31 cellular contexts compared by ENCODE assay signal in the genomic region with DNA sequence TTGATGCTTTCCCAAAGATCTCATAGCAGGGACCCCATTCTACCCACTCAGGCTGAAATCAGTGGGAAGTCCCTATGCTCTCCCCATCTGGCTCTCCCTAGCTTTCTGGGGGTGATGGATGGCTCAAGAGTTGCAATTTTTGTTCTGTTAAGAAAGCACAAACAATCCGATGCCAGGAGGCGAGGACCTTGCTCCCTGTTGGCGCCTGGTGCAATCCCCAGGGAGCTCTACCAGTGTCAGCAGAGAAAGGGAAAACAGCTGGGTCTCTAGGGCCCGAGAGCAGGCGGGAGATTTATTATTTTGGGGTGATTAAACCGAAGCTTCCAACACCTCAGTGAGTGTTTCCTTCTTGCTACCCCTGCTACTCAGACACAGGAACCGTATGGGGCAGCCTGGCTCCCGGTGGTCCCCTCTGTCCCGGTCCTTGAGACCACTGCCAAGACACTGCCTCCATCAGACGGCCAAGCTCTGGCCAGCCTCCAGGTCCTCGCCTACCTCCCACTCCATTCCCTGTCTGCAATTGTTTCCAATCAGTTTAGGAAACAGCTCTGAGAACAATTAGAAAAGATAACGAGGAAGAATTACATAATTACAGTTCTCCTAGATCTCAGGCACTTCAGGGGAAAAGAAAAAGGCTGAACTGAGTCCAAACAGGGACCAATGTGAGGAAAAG.
DNase-seq lines count a peak whose midpoint lies in the region; ATAC-seq and TF ChIP-seq lines count a peak whose summit lies in the region.
"Had no signal": no experiment of that assay in that cellular context is flagged by ENCODE, and none has a peak within 500 bp of the region (broad histone marks: within the 10 kb centered on the region; RNA-seq: fewer than 3 reads in every experiment).

No MANE protein-coding gene starts in this region.

- ATAC-seq in activated CD8-positive, alpha-beta T cell treated with anti-CD3 and anti-CD28 coated beads, Interleukin-2, amount 10 ng/mL, durations not matched to agents 7 days and 5 days = no peak
- ATAC-seq in activated CD8-positive, alpha-beta T cell treated with anti-CD3 and anti-CD28 coated beads for 36 hours = no peak
- ATAC-seq in left lobe of liver = peak; percentile 82
- ATAC-seq in stimulated activated naive B cell treated with anti-CD40 and anti-IgM and Interleukin-4, amounts not matched to agents 10 μg/mL and 1 μg/mL and 100 μg/mL, for 72 hours (replicated peaks) = no peak
- ATAC-seq: activated T-cell treated with anti-CD3 and anti-CD28 coated beads, Interleukin-2, amount 50 U/mL, for 4 hours; lower lobe of right lung; mucosa of descending colon; PC-3; Right ventricle myocardium inferior; sciatic nerve; stimulated activated naive CD8-positive, alpha-beta T cell treated with anti-CD3 and anti-CD28 coated beads, Interleukin-15, Interleukin-2, amounts not matched to agents 100 U/mL and 50 U/mL, for 24 hours had no signal

- H3K36me3 Mint-ChIP-seq in activated CD8-positive, alpha-beta T cell treated with anti-CD3 and anti-CD28 coated beads, Interleukin-2, amount 10 ng/mL, durations not matched to agents 7 days and 5 days (ENCODE audit: low read depth) = peaks cover 39% of the 10 kb centered on the region
- H3K36me3 Mint-ChIP-seq in activated CD8-positive, alpha-beta T cell treated with anti-CD3 and anti-CD28 coated beads for 36 hours (ENCODE audit: low read depth) = no peaks in the 10 kb centered on the region
- no peaks in the 10 kb centered on the region for H3K36me3 Mint-ChIP-seq in stimulated activated naive B cell treated with anti-CD40 and anti-IgM and Interleukin-4, amounts not matched to agents 10 μg/mL and 1 μg/mL and 100 μg/mL, for 72 hours
- H3K36me3 Mint-ChIP-seq: IgD-negative memory B cell had no signal

- H3K4me3 ChIP-seq in testis = no peak overlapping the region
- H3K4me3 ChIP-seq: lower lobe of right lung, mucosa of descending colon had no signal

- H3K27ac ChIP-seq in testis = no peak overlapping the region
- H3K27ac ChIP-seq: epithelial cell of prostate, lower lobe of right lung, parathyroid adenoma had no signal

- no peaks in the 10 kb centered on the region for H3K9me3 ChIP-seq in testis
- H3K9me3 ChIP-seq: lower lobe of right lung, mucosa of descending colon had no signal

- intact Hi-C loops in activated CD8-positive, alpha-beta T cell treated with anti-CD3 and anti-CD28 coated beads for 36 hours (cut with micrococcal nuclease) = no loop called here
- intact Hi-C loops in testis (cut with DNase I; ENCODE audit: low total_unique reads) = no loop called here

- no peaks in the 10 kb centered on the region for H3K27me3 ChIP-seq in testis

- peak overlapping the region; percentile 60 for H3K27ac Mint-ChIP-seq in activated CD8-positive, alpha-beta T cell treated with anti-CD3 and anti-CD28 coated beads, Interleukin-2, amount 10 ng/mL, durations not matched to agents 7 days and 5 days
- H3K27ac Mint-ChIP-seq in activated CD8-positive, alpha-beta T cell treated with anti-CD3 and anti-CD28 coated beads for 36 hours = no peak overlapping the region
- H3K27ac Mint-ChIP-seq in stimulated activated naive B cell treated with anti-CD40 and anti-IgM and Interleukin-4, amounts not matched to agents 10 μg/mL and 1 μg/mL and 100 μg/mL, for 72 hours = no peak overlapping the region
- H3K27ac Mint-ChIP-seq: B cell; T-helper 2 cell treated with Interferon-gamma antibody and Interleukin-4, amounts not matched to agents 5 μg/mL and 100 μg/mL, for 36 hours had no signal

- CTCF ChIA-PET in activated CD8-positive, alpha-beta T cell treated with anti-CD3 and anti-CD28 coated beads, Interleukin-2, amount 10 ng/mL, durations not matched to agents 7 days and 5 days (lab: Charles Lee) = interaction anchor here (4.6 kb wide), 2 partner anchors 34 to 152 kb away, joined by 19 to 20 read pairs; no protein-coding TSS in a partner anchor
- CTCF ChIA-PET in activated CD8-positive, alpha-beta T cell treated with anti-CD3 and anti-CD28 coated beads for 36 hours (lab: Charles Lee) = no interaction called here

- H3K36me3 ChIP-seq in testis (ENCODE audit: low read depth, missing control alignments) = no peaks in the 10 kb centered on the region
- H3K36me3 ChIP-seq: lower lobe of right lung had no signal

- TF ChIP-seq CTCF in activated CD8-positive, alpha-beta T cell treated with anti-CD3 and anti-CD28 coated beads for 36 hours (IDR thresholded peaks at IDR 0.05) = no peak
- no peak for TF ChIP-seq CTCF in testis (IDR thresholded peaks at IDR 0.05)

- TF ChIP-seq POLR2A in testis (IDR thresholded peaks at IDR 0.05) = no peak

- POLR2A ChIA-PET in activated CD8-positive, alpha-beta T cell treated with anti-CD3 and anti-CD28 coated beads, Interleukin-2, amount 10 ng/mL, durations not matched to agents 7 days and 5 days (lab: Charles Lee) = interaction anchor here (0.6 kb wide), 1 partner anchor 53 kb away, joined by 3 read pairs; no protein-coding TSS in a partner anchor
- POLR2A ChIA-PET in activated CD8-positive, alpha-beta T cell treated with anti-CD3 and anti-CD28 coated beads for 36 hours (lab: Charles Lee) = interaction anchor here (0.6 kb wide), 1 partner anchor 815 kb away, joined by 3 read pairs; no protein-coding TSS in a partner anchor

- WGBS in testis, 2 donors = 26 to 38% methylated on average over 12 of the region's 12 CpGs

- DNase-seq in activated CD8-positive, alpha-beta T cell treated with anti-CD3 and anti-CD28 coated beads, Interleukin-2, amount 10 ng/mL, durations not matched to agents 7 days and 5 days = no peak
- no peak for DNase-seq in activated CD8-positive, alpha-beta T cell treated with anti-CD3 and anti-CD28 coated beads for 36 hours
- DNase-seq in NCI-H2171 treated with DMSO at 0.1 percent for 48 hours (lab: John Stamatoyannopoulos, UW) (peak; percentile 79), left lobe of liver (ENCODE audit: low spot score) (peak; percentile 75), testis (peak; percentile 68), NCI-H1417 treated with DMSO at 0.1 percent for 48 hours (lab: John Stamatoyannopoulos, UW) (no peak), SIG-M5 treated with dmso at 0.1 percent for 504 hours (lab: John Stamatoyannopoulos, UW; ENCODE audit: unreplicated experiment) (no peak)
- no peak for DNase-seq in stimulated activated naive B cell treated with anti-CD40 and anti-IgM and Interleukin-4, amounts not matched to agents 10 μg/mL and 1 μg/mL and 100 μg/mL, for 72 hours
- DNase-seq: activated CD4-positive, alpha-beta T cell treated with anti-CD3 and anti-CD28 coated beads for 48 hours; activated T-cell treated with anti-CD3 and anti-CD28 coated beads, Interleukin-2, amount 50 U/mL, for 4 hours; COR-L47; DMS53; effector CD4-positive, alpha-beta T cell; glutamatergic neuron; islet precursor cell; lower lobe of right lung; mucosa of descending colon; NCI-H1105 treated with DMSO at 0.1 percent for 48 hours; NCI-H2081; NCI-H510A treated with DMSO at 0.1 percent for 48 hours; NK-92 treated with Interleukin-12 subunit alpha and Interleukin-12 subunit beta, amount 100 ng/mL, for 24 hours; PC-3; stimulated activated naive CD8-positive, alpha-beta T cell treated with anti-CD3 and anti-CD28 coated beads, Interleukin-15, Interleukin-2, amounts not matched to agents 100 U/mL and 50 U/mL, for 24 hours had no signal

- H3K4me3 Mint-ChIP-seq in activated CD8-positive, alpha-beta T cell treated with anti-CD3 and anti-CD28 coated beads, Interleukin-2, amount 10 ng/mL, durations not matched to agents 7 days and 5 days = no peak overlapping the region
- no peak overlapping the region for H3K4me3 Mint-ChIP-seq in activated CD8-positive, alpha-beta T cell treated with anti-CD3 and anti-CD28 coated beads for 36 hours
- H3K4me3 Mint-ChIP-seq in stimulated activated naive B cell treated with anti-CD40 and anti-IgM and Interleukin-4, amounts not matched to agents 10 μg/mL and 1 μg/mL and 100 μg/mL, for 72 hours = no peak overlapping the region
- H3K4me3 Mint-ChIP-seq: activated T-cell treated with anti-CD3 and anti-CD28 coated beads, Interleukin-2, amount 50 U/mL, for 4 hours; B cell; neural crest cell; T-helper 2 cell treated with Interferon-gamma antibody and Interleukin-4, amounts not matched to agents 5 μg/mL and 100 μg/mL, for 36 hours had no signal

- peaks cover 9% of the 10 kb centered on the region for H3K4me1 ChIP-seq in testis
- H3K4me1 ChIP-seq: lower lobe of right lung, parathyroid adenoma had no signal

- H3K27me3 Mint-ChIP-seq in activated CD8-positive, alpha-beta T cell treated with anti-CD3 and anti-CD28 coated beads, Interleukin-2, amount 10 ng/mL, durations not matched to agents 7 days and 5 days (ENCODE audit: low read depth) = no peaks in the 10 kb centered on the region
- H3K27me3 Mint-ChIP-seq in activated CD8-positive, alpha-beta T cell treated with anti-CD3 and anti-CD28 coated beads for 36 hours = no peaks in the 10 kb centered on the region
- no peaks in the 10 kb centered on the region for H3K27me3 Mint-ChIP-seq in stimulated activated naive B cell treated with anti-CD40 and anti-IgM and Interleukin-4, amounts not matched to agents 10 μg/mL and 1 μg/mL and 100 μg/mL, for 72 hours

- peaks cover 88% of the 10 kb centered on the region for H3K4me1 Mint-ChIP-seq in activated CD8-positive, alpha-beta T cell treated with anti-CD3 and anti-CD28 coated beads, Interleukin-2, amount 10 ng/mL, durations not matched to agents 7 days and 5 days (ENCODE audit: low read depth)
- H3K4me1 Mint-ChIP-seq in activated CD8-positive, alpha-beta T cell treated with anti-CD3 and anti-CD28 coated beads for 36 hours (ENCODE audit: low read depth) = peaks cover 52% of the 10 kb centered on the region
- H3K4me1 Mint-ChIP-seq in stimulated activated naive B cell treated with anti-CD40 and anti-IgM and Interleukin-4, amounts not matched to agents 10 μg/mL and 1 μg/mL and 100 μg/mL, for 72 hours = no peaks in the 10 kb centered on the region
- H3K4me1 Mint-ChIP-seq: B cell, IgD-negative memory B cell had no signal

- no peaks in the 10 kb centered on the region for H3K9me3 Mint-ChIP-seq in activated CD8-positive, alpha-beta T cell treated with anti-CD3 and anti-CD28 coated beads, Interleukin-2, amount 10 ng/mL, durations not matched to agents 7 days and 5 days (ENCODE audit: insufficient read depth)
- H3K9me3 Mint-ChIP-seq in activated CD8-positive, alpha-beta T cell treated with anti-CD3 and anti-CD28 coated beads for 36 hours = peaks cover 2% of the 10 kb centered on the region
- H3K9me3 Mint-ChIP-seq in stimulated activated naive B cell treated with anti-CD40 and anti-IgM and Interleukin-4, amounts not matched to agents 10 μg/mL and 1 μg/mL and 100 μg/mL, for 72 hours = no peaks in the 10 kb centered on the region
- H3K9me3 Mint-ChIP-seq: activated T-cell treated with anti-CD3 and anti-CD28 coated beads, Interleukin-2, amount 50 U/mL, for 4 hours; neural crest cell had no signal

Comparison
In these comparisons a context has a peak if more than half of its experiments do, and no peak if none do; other contexts are left out.
1. DNase-seq: peak in NCI-H2171 treated with DMSO at 0.1 percent for 48 hours (single experiment), left lobe of liver (single experiment) and testis (single experiment); none in activated CD8-positive, alpha-beta T cell treated with anti-CD3 and anti-CD28 coated beads, Interleukin-2, amount 10 ng/mL, durations not matched to agents 7 days and 5 days (single experiment), activated CD8-positive, alpha-beta T cell treated with anti-CD3 and anti-CD28 coated beads for 36 hours (single experiment), NCI-H1417 treated with DMSO at 0.1 percent for 48 hours (single experiment), SIG-M5 treated with dmso at 0.1 percent for 504 hours (single experiment) and stimulated activated naive B cell treated with anti-CD40 and anti-IgM and Interleukin-4, amounts not matched to agents 10 μg/mL and 1 μg/mL and 100 μg/mL, for 72 hours (single experiment).